31 cellular contexts compared by ENCODE assay signal in genomic region chr5:80777347-80778287, GRCh38.
DNase-seq lines count a peak whose midpoint lies in the region; ATAC-seq, FAIRE-seq and TF ChIP-seq lines count a peak whose summit lies in the region.
"Had no signal": no experiment of that assay in that cellular context is flagged by ENCODE, and none has a peak within 500 bp of the region (broad histone marks: within the 10 kb centered on the region; RNA-seq: fewer than 3 reads in every experiment).

No MANE protein-coding gene starts in this region.

- no peaks in the 10 kb centered on the region for H3K27me3 ChIP-seq in SK-N-SH (ENCODE audit: insufficient read depth)
- H3K27me3 ChIP-seq: adrenal gland; BLaER1 treated with 17β-estradiol and CSF1 and Interleukin-3, amounts not matched to agents 10 nM and 100 nM; body of pancreas; dorsolateral prefrontal cortex; esophagus squamous epithelium; foreskin keratinocyte; SJSA1; tibial nerve had no signal

- peak; percentile 50 for FAIRE-seq in H54 (lab: Jason Lieb, UNC)
- FAIRE-seq: G401.6 had no signal

- no peak for TF ChIP-seq POLR2A in H54 (IDR thresholded peaks at IDR 0.05; ENCODE audit: low read depth, low read length)

- H4K20me1 ChIP-seq in SK-N-SH (ENCODE audit: insufficient read depth) = no peaks in the 10 kb centered on the region
- H4K20me1 ChIP-seq: BLaER1 treated with 17β-estradiol and CSF1 and Interleukin-3, amounts not matched to agents 10 nM and 100 nM had no signal

- CTCF ChIA-PET in SK-N-SH (lab: Yijun Ruan, JAX) = interaction anchor here (0.7 to 1.5 kb wide), 4 partner anchors 10 to 414 kb away, joined by 3 to 4 read pairs (median 4); no protein-coding TSS in a partner anchor

- H3K4me1 Mint-ChIP-seq in stimulated activated effector memory CD8-positive, alpha-beta T cell treated with anti-CD3 and anti-CD28 coated beads, Interleukin-12 subunit alpha, Interleukin-12 subunit beta, amount 100 ng/mL, for 72 hours = peaks cover 14% of the 10 kb centered on the region

- no peak for TF ChIP-seq RAD21 in SK-N-SH (IDR thresholded peaks at IDR 0.05; ENCODE audit: low read length)

- H3K9me2 ChIP-seq in SK-N-SH = no peaks in the 10 kb centered on the region

- H3K36me3 Mint-ChIP-seq in stimulated activated effector memory CD8-positive, alpha-beta T cell treated with anti-CD3 and anti-CD28 coated beads, Interleukin-12 subunit alpha, Interleukin-12 subunit beta, amount 100 ng/mL, for 72 hours = peaks cover 32% of the 10 kb centered on the region

- DNase-seq in H54 (ENCODE audit: insufficient read length, low spot score) (no peak), SK-N-SH (peak; percentile 37), NCI-H345 (lab: John Stamatoyannopoulos, UW) (no peak), GM13976 (ENCODE audit: low spot score) (no peak)
- DNase-seq in central memory CD4-positive, alpha-beta T cell = peak; percentile 12
- DNase-seq in stimulated activated effector memory CD8-positive, alpha-beta T cell treated with anti-CD3 and anti-CD28 coated beads, Interleukin-12 subunit alpha, Interleukin-12 subunit beta, amount 100 ng/mL, for 72 hours (ENCODE audit: low spot score in 2 of 2) = no peak
- DNase-seq: activated CD4-positive, alpha-beta T cell treated with anti-CD3 and anti-CD28 coated beads, Interleukin-2, amount 50 U/mL, for 48 hours; activated gamma-delta T cell; activated T-cell treated with anti-CD3 and anti-CD28 coated beads, Interleukin-2, amount 50 U/mL, for 1 hour; adrenal gland; body of pancreas; dorsolateral prefrontal cortex; esophagus squamous epithelium; foreskin keratinocyte; naive thymus-derived CD4-positive, alpha-beta T cell; NCI-H1048; NCI-H446 treated with DMSO at 0.1 percent for 48 hours; NCI-H82; occipital lobe; psoas muscle; stimulated activated CD4-positive, alpha-beta T cell treated with anti-CD3 and anti-CD28 coated beads, Interleukin-12 subunit alpha, Interleukin-12 subunit beta, amount 100 ng/mL, for 4 hours; stimulated activated CD4-positive, alpha-beta T cell treated with anti-CD3 and anti-CD28 coated beads, Interleukin-2, amount 100 ng/mL, for 48 hours had no signal

- H3K79me2 ChIP-seq in SK-N-SH (ENCODE audit: insufficient read depth) = no peaks in the 10 kb centered on the region

- H3K4me1 ChIP-seq in SK-N-SH (ENCODE audit: control insufficient read depth in 1 of 2, insufficient read depth in 2 of 2, low read depth in 1 of 2, low read length in 1 of 2) = peaks cover 7 to 13% of the 10 kb centered on the region in 2 experiments; a peak in 2 of 4 replicates
- H3K4me1 ChIP-seq: adrenal gland; BLaER1 treated with 17β-estradiol and CSF1 and Interleukin-3, amounts not matched to agents 10 nM and 100 nM; body of pancreas; esophagus squamous epithelium; psoas muscle; tibial nerve had no signal

- ATAC-seq in stimulated activated effector memory CD8-positive, alpha-beta T cell treated with anti-CD3 and anti-CD28 coated beads, Interleukin-12 subunit alpha, Interleukin-12 subunit beta, amount 100 ng/mL, for 72 hours = peak; percentile 54
- ATAC-seq in HG03439 (IDR thresholded peaks at IDR 0.05; ENCODE audit: unreplicated experiment) = no peak
- ATAC-seq: body of pancreas; foreskin keratinocyte; naive thymus-derived CD4-positive, alpha-beta T cell; psoas muscle; sciatic nerve had no signal

- H3K27ac ChIP-seq in SK-N-SH (ENCODE audit: low read depth in 2 of 2, low read length in 1 of 2) = no peak overlapping the region
- H3K27ac ChIP-seq: adrenal gland; BLaER1 treated with 17β-estradiol and CSF1 and Interleukin-3, amounts not matched to agents 10 nM and 100 nM; body of pancreas; dorsolateral prefrontal cortex; esophagus squamous epithelium; foreskin keratinocyte; psoas muscle; RWPE1; SJSA1; tibial nerve had no signal

- H3K4me2 ChIP-seq in SK-N-SH = no peak overlapping the region
- H3K4me2 ChIP-seq: BLaER1 treated with 17β-estradiol and CSF1 and Interleukin-3, amounts not matched to agents 10 nM and 100 nM had no signal

- peaks cover 10% of the 10 kb centered on the region for H3F3A ChIP-seq in SK-N-SH (replicated peaks; ENCODE audit: insufficient read depth)

- POLR2A ChIA-PET in SK-N-SH (lab: Yijun Ruan, JAX) = no interaction called here

- H3K27ac Mint-ChIP-seq in stimulated activated effector memory CD8-positive, alpha-beta T cell treated with anti-CD3 and anti-CD28 coated beads, Interleukin-12 subunit alpha, Interleukin-12 subunit beta, amount 100 ng/mL, for 72 hours = peak overlapping the region; percentile 46
- H3K27ac Mint-ChIP-seq: mesothelial cell of epicardium; T-helper 1 cell treated with Interleukin-12 subunit alpha and Interleukin-12 subunit beta and Interleukin-4 antibody, amounts not matched to agents 30 μg/mL and 1 μg/mL, for 36 hours had no signal

- TF ChIP-seq CTCF in SK-N-SH (IDR thresholded peaks at IDR 0.05) (no peak), GM13976 (IDR thresholded peaks at IDR 0.05; ENCODE audit: borderline replicate concordance, control extremely low read depth, extremely low read depth, insufficient read depth, missing control alignments) (no peak)

- H2AFZ ChIP-seq in SK-N-SH (ENCODE audit: low read depth) = no peak overlapping the region

- in situ Hi-C loops in GM13976 (cut with MboI; ENCODE audit: low sequenced_read_pairs, unreplicated experiment) = no loop called here

- H3K4me3 ChIP-seq in SK-N-SH (ENCODE audit: low read depth in 2 of 2, low read length in 1 of 2) = no peak overlapping the region
- H3K4me3 ChIP-seq: adrenal gland; BLaER1 treated with 17β-estradiol and CSF1 and Interleukin-3, amounts not matched to agents 10 nM and 100 nM; body of pancreas; dorsolateral prefrontal cortex; esophagus squamous epithelium; psoas muscle; SJSA1; tibial nerve had no signal

- peaks cover 8 to 12% of the 10 kb centered on the region in 2 experiments for H3K36me3 ChIP-seq in SK-N-SH (replicated peaks in 1 of 2; ENCODE audit: control insufficient read depth in 1 of 2, insufficient read depth in 2 of 2, low read length in 1 of 2)
- H3K36me3 ChIP-seq: adrenal gland, SJSA1 had no signal

- peak in 1 of 2 experiments; percentile 61; a peak in 2 of 4 replicates for TF ChIP-seq EP300 in SK-N-SH (IDR thresholded peaks at IDR 0.05; ENCODE audit: borderline replicate concordance in 1 of 2, low read depth in 1 of 2, low read length in 1 of 2)

- H3K9me3 Mint-ChIP-seq in stimulated activated effector memory CD8-positive, alpha-beta T cell treated with anti-CD3 and anti-CD28 coated beads, Interleukin-12 subunit alpha, Interleukin-12 subunit beta, amount 100 ng/mL, for 72 hours = no peaks in the 10 kb centered on the region
- H3K9me3 Mint-ChIP-seq: naive thymus-derived CD4-positive, alpha-beta T cell had no signal

- no peak overlapping the region for H3K9ac ChIP-seq in SK-N-SH
- H3K9ac ChIP-seq: BLaER1 treated with 17β-estradiol and CSF1 and Interleukin-3, amounts not matched to agents 10 nM and 100 nM had no signal

- WGBS in SK-N-SH (ENCODE audit: low lambda C conversion rate) = 94% methylated on average over 4 of the region's 4 CpGs

- H3K4me3 Mint-ChIP-seq in stimulated activated effector memory CD8-positive, alpha-beta T cell treated with anti-CD3 and anti-CD28 coated beads, Interleukin-12 subunit alpha, Interleukin-12 subunit beta, amount 100 ng/mL, for 72 hours = no peak overlapping the region
- H3K4me3 Mint-ChIP-seq: mesothelial cell of epicardium; naive thymus-derived CD4-positive, alpha-beta T cell; T-helper 1 cell treated with Interleukin-12 subunit alpha and Interleukin-12 subunit beta and Interleukin-4 antibody, amounts not matched to agents 30 μg/mL and 1 μg/mL, for 36 hours had no signal

- H3K9me3 ChIP-seq in SK-N-SH = no peaks in the 10 kb centered on the region
- H3K9me3 ChIP-seq: adrenal gland; BLaER1 treated with 17β-estradiol and CSF1 and Interleukin-3, amounts not matched to agents 10 nM and 100 nM; body of pancreas; esophagus squamous epithelium; psoas muscle; SJSA1; tibial nerve had no signal

TF ChIP-seq in SK-N-SH, 30 proteins besides CTCF, POLR2A, EP300 and RAD21 (continues in another document):
- TF ChIP-seq CHD2 (IDR thresholded peaks at IDR 0.05; ENCODE audit: low read length, partially characterized antibody) = no peak
- TF ChIP-seq FOSL2 (IDR thresholded peaks at IDR 0.05; ENCODE audit: borderline replicate concordance, low read depth) = no peak
- no peak for TF ChIP-seq MEF2A (IDR thresholded peaks at IDR 0.05; ENCODE audit: borderline replicate concordance, low read depth)
- no peak for TF ChIP-seq POLR2AphosphoS5 (IDR thresholded peaks at IDR 0.05; ENCODE audit: low read depth, low read length)
- no peak for TF ChIP-seq ZBTB33 (IDR thresholded peaks at IDR 0.05; ENCODE audit: borderline replicate concordance, low read depth)
- peak; percentile 88 for TF ChIP-seq RCOR1 (IDR thresholded peaks at IDR 0.05; ENCODE audit: low read length)
- no peak for TF ChIP-seq USF1 (IDR thresholded peaks at IDR 0.05; ENCODE audit: borderline replicate concordance, low read depth)
- TF ChIP-seq EZH2phosphoT487 (IDR thresholded peaks at IDR 0.05; ENCODE audit: borderline replicate concordance, low read depth) = no peak
- no peak for TF ChIP-seq TAF1 (IDR thresholded peaks at IDR 0.05; ENCODE audit: borderline replicate concordance, low read depth, low read length)
- peak; percentile 91 for TF ChIP-seq GATA2 (CRISPR knock-in tag; IDR thresholded peaks at IDR 0.05)
- no peak for TF ChIP-seq MAX (IDR thresholded peaks at IDR 0.05; ENCODE audit: low read depth)

Comparison
In these comparisons a context has a peak if more than half of its experiments do, and no peak if none do; other contexts are left out.
1. DNase-seq: peak in SK-N-SH (single experiment) and central memory CD4-positive, alpha-beta T cell (single experiment); none in H54 (single experiment), stimulated activated effector memory CD8-positive, alpha-beta T cell treated with anti-CD3 and anti-CD28 coated beads, Interleukin-12 subunit alpha, Interleukin-12 subunit beta, amount 100 ng/mL, for 72 hours (0 of 2), NCI-H345 (single experiment) and GM13976 (single experiment).